Comparison of ENCODE assay signal across 1 cellular context in genomic region chr18:40019797-40020392, GRCh38.
A peak's percentile ranks its signal among the peaks of the same experiment; 100 is the strongest.
TF ChIP-seq lines count a peak whose summit lies in the region.

No MANE protein-coding gene starts in this region.

TF ChIP-seq in H1, 55 proteins besides CTCF, POLR2A, EP300 and RAD21:
- peak; percentile 54 for TF ChIP-seq CHD7 (IDR thresholded peaks at IDR 0.05; ENCODE audit: insufficient replicate concordance, low read length)
- no peak for TF ChIP-seq PHF8 (conservative IDR thresholded peaks at IDR 0.05; ENCODE audit: low read depth, low read length)
